In genomic region chr20:62936996-62937352, GRCh38 we compare ENCODE assay signal across 8 cellular contexts. TPM values are rescaled to one million over a fixed set of nuclear protein-coding genes. Genes with fewer than 3 reads are reported as not detected.
DNase-seq lines count a peak whose midpoint lies in the region; ATAC-seq and TF ChIP-seq lines count a peak whose summit lies in the region.

No MANE protein-coding gene starts in this region.

- no peak for TF ChIP-seq CTCF in GM12865 (IDR thresholded peaks at IDR 0.05; ENCODE audit: insufficient read depth, low read depth, low read length, missing control alignments)

- TF ChIP-seq POLR2A in GM18505 (IDR thresholded peaks at IDR 0.05; ENCODE audit: borderline replicate concordance, extremely low read depth, insufficient read depth, insufficient read length): no peak

- ATAC-seq in naive thymus-derived CD8-positive, alpha-beta T cell: no peak
- ATAC-seq in GM18505 (IDR thresholded peaks at IDR 0.05; ENCODE audit: unreplicated experiment) (no peak), GM21528 (IDR thresholded peaks at IDR 0.05; ENCODE audit: low FRiP score, unreplicated experiment) (no peak)

- H3K9me3 ChIP-seq in NT2/D1 (ENCODE audit: insufficient read depth, low read length) (no peaks in the 10 kb centered on the region), ectodermal cell (ENCODE audit: control insufficient read depth, low read length) (no peaks in the 10 kb centered on the region)

- H3K4me3 Mint-ChIP-seq in naive thymus-derived CD8-positive, alpha-beta T cell: peak overlapping the region in 5 of 10 donors; percentile 93 to 100 (median 98)

- no peaks in the 10 kb centered on the region for H3K27me3 Mint-ChIP-seq in naive thymus-derived CD8-positive, alpha-beta T cell

- WGBS in ectodermal cell, 2 experiments: 2% methylated on average over 18 of the region's 18 CpGs

- H3K9me3 Mint-ChIP-seq in naive thymus-derived CD8-positive, alpha-beta T cell: no peaks in the 10 kb centered on the region

- peak overlapping the region; percentile 93 for H3K27ac ChIP-seq in ectodermal cell (ENCODE audit: insufficient read depth, low read depth, low read length, poor library complexity, severe bottlenecking)

- peak overlapping the region; percentile 82 to 100 (median 92) for H3K27ac Mint-ChIP-seq in naive thymus-derived CD8-positive, alpha-beta T cell

- POLR2A ChIA-PET in naive thymus-derived CD8-positive, alpha-beta T cell (lab: Charles Lee): interaction anchor here (0.9 to 6.2 kb wide), 12 partner anchors 10 to 165 kb away, joined by 3 to 111 read pairs (median 8); partner anchors contain the start of genes DIDO1, SLC17A9 and TCFL5

- H3K4me3 ChIP-seq in GM12865 (ENCODE audit: low read depth, low read length) (peak overlapping the region; percentile 57), NT2/D1 (ENCODE audit: insufficient read length, low read depth) (peak overlapping the region; percentile 97), ectodermal cell (ENCODE audit: insufficient read depth, low read depth, low read length) (peak overlapping the region; percentile 92)

- H3K36me3 ChIP-seq in NT2/D1 (ENCODE audit: insufficient read depth, insufficient read length, low read length): peaks cover 64% of the 10 kb centered on the region
- H3K36me3 ChIP-seq in ectodermal cell (ENCODE audit: control insufficient read depth, insufficient read depth, low read length): peaks cover 7% of the 10 kb centered on the region

- no peaks in the 10 kb centered on the region for H3K27me3 ChIP-seq in NT2/D1 (ENCODE audit: insufficient read depth, insufficient read length)
- no peaks in the 10 kb centered on the region for H3K27me3 ChIP-seq in ectodermal cell (ENCODE audit: control insufficient read depth, insufficient read depth, low read length, poor library complexity, severe bottlenecking)

- DNase-seq in GM12865 (ENCODE audit: low read depth) (peak; percentile 33), NT2/D1 (ENCODE audit: low read depth, low spot score) (no peak), germinal center (ENCODE audit: low spot score) (no peak)
- no peak for DNase-seq in naive thymus-derived CD8-positive, alpha-beta T cell
- no peak for DNase-seq in stimulated activated CD8-positive, alpha-beta memory T cell treated with anti-CD3 and anti-CD28 coated beads, Interleukin-4, amount 100 ng/mL, for 48 hours

- H3K9ac ChIP-seq in NT2/D1 (ENCODE audit: insufficient read length, low read depth): peak overlapping the region; percentile 100

- peaks cover 15% of the 10 kb centered on the region for H3K4me1 ChIP-seq in NT2/D1 (ENCODE audit: insufficient read depth, insufficient read length)
- H3K4me1 ChIP-seq in ectodermal cell (ENCODE audit: control insufficient read depth, insufficient read depth, low read length): peaks cover 18% of the 10 kb centered on the region

- H3K36me3 Mint-ChIP-seq in naive thymus-derived CD8-positive, alpha-beta T cell: peaks cover 0 to 27% (median 0%) of the 10 kb centered on the region in 3 donors

- H3K4me1 Mint-ChIP-seq in naive thymus-derived CD8-positive, alpha-beta T cell: peaks cover 21 to 53% (median 38%) of the 10 kb centered on the region in 4 donors

RNA-seq across cellular contexts. Expression of gene GID8, which starts 1.0 kb away (rescaled TPM):
- 52.0 TPM for polyA plus RNA-seq in ectodermal cell (2013, experiment 1 of 4)
- 61.7 TPM for polyA plus RNA-seq in ectodermal cell (2013, experiment 2 of 4)
- 39.5 TPM for polyA plus RNA-seq in ectodermal cell (2013, experiment 3 of 4)
- 44.1 TPM for polyA plus RNA-seq in ectodermal cell (2013, experiment 4 of 4)
- total RNA-seq in naive thymus-derived CD8-positive, alpha-beta T cell: 10 to 100 TPM; 57.7 to 61.2 TPM
- polyA plus RNA-seq in naive thymus-derived CD8-positive, alpha-beta T cell: 10 to 100 TPM; 20.2 to 24.4 (median 21.1) TPM

RNA-seq across cellular contexts. Expression of gene DIDO1, which starts 10.7 kb away (rescaled TPM):
- 75.3 TPM for polyA plus RNA-seq in ectodermal cell (2013, experiment 1 of 4)
- 79.5 TPM for polyA plus RNA-seq in ectodermal cell (2013, experiment 2 of 4)
- polyA plus RNA-seq in ectodermal cell (2013, experiment 3 of 4): 59.8 TPM
- 70.2 TPM for polyA plus RNA-seq in ectodermal cell (2013, experiment 4 of 4)
- 100 to 1,000 TPM; 125 to 132 TPM for total RNA-seq in naive thymus-derived CD8-positive, alpha-beta T cell
- polyA plus RNA-seq in naive thymus-derived CD8-positive, alpha-beta T cell: 10 to 100 TPM; 26.8 to 45.8 (median 39.7) TPM

RNA-seq across cellular contexts. Expression of gene SLC17A9, which starts 15.5 kb away (rescaled TPM):
- polyA plus RNA-seq in ectodermal cell (2013, experiment 1 of 4): 0.78 TPM
- 0.82 TPM for polyA plus RNA-seq in ectodermal cell (2013, experiment 2 of 4)
- 0.64 TPM for polyA plus RNA-seq in ectodermal cell (2013, experiment 3 of 4)
- polyA plus RNA-seq in ectodermal cell (2013, experiment 4 of 4): 0.61 TPM
- total RNA-seq in naive thymus-derived CD8-positive, alpha-beta T cell: 10 to 100 TPM; 11.3 TPM
- 1 to 10 TPM; 1.2 to 2.0 (median 1.5) TPM for polyA plus RNA-seq in naive thymus-derived CD8-positive, alpha-beta T cell
